In genomic region chr1:61079276-61079897, GRCh38 we compare ENCODE assay signal across 9 cellular contexts. TPM values are rescaled to one million over a fixed set of nuclear protein-coding genes. Genes with fewer than 3 reads are reported as not detected.
DNase-seq lines count a peak whose midpoint lies in the region; ATAC-seq and TF ChIP-seq lines count a peak whose summit lies in the region.
"Had no signal": no experiment of that assay in that cellular context is flagged by ENCODE, and none has a peak within 500 bp of the region (broad histone marks: within the 10 kb centered on the region; RNA-seq: fewer than 3 reads in every experiment).

No MANE protein-coding gene starts in this region.

- H3K27me3 ChIP-seq in neural progenitor cell: peaks cover 91% of the 10 kb centered on the region

- peaks cover 28% of the 10 kb centered on the region for H3K27me3 Mint-ChIP-seq in neural progenitor cell (ENCODE audit: insufficient read depth, low read depth)

- peak overlapping the region; percentile 90 for H3K4me3 Mint-ChIP-seq in neural progenitor cell

- H3K27ac ChIP-seq in cingulate gyrus (ENCODE audit: low read depth, low read length) (peak overlapping the region; percentile 60), neural progenitor cell (no peak overlapping the region)

- no peak for ATAC-seq in HG02623 (IDR thresholded peaks at IDR 0.05; ENCODE audit: unreplicated experiment)
- ATAC-seq in activated CD4-positive, CD25-positive, alpha-beta regulatory T cell treated with anti-CD3 and anti-CD28 coated beads, Interleukin-2, amount 50 U/mL, for 24 hours: no peak

- peaks cover 62% of the 10 kb centered on the region for H3F3A ChIP-seq in neural progenitor cell (ENCODE audit: low read depth)

- no peaks in the 10 kb centered on the region for H3K79me2 ChIP-seq in neural progenitor cell (ENCODE audit: low read depth)

- H3K36me3 Mint-ChIP-seq in neural progenitor cell: peaks cover 6% of the 10 kb centered on the region

- H3K4me1 ChIP-seq in neural progenitor cell: peaks cover 20% of the 10 kb centered on the region

- H3K27ac Mint-ChIP-seq in neural progenitor cell: peak overlapping the region; percentile 16

- no peaks in the 10 kb centered on the region for H3K9me3 ChIP-seq in neural progenitor cell (ENCODE audit: low read depth)

- H4K20me1 ChIP-seq in neural progenitor cell (ENCODE audit: low read depth): peaks cover 43% of the 10 kb centered on the region

- H3K36me3 ChIP-seq in neural progenitor cell: no peaks in the 10 kb centered on the region

- H3K9me3 Mint-ChIP-seq in neural progenitor cell: peaks cover 3% of the 10 kb centered on the region

- no peak overlapping the region for H3K4me3 ChIP-seq in neural progenitor cell

- H3K4me2 ChIP-seq in neural progenitor cell: no peak overlapping the region

- DNase-seq in DMS79 (lab: John Stamatoyannopoulos, UW) (peak; percentile 50), NCI-H2171 (lab: John Stamatoyannopoulos, UW) (peak; percentile 73), neural progenitor cell (ENCODE audit: low spot score) (no peak), GM10266 (ENCODE audit: extremely low spot score) (no peak), iPS-NIHi7 (ENCODE audit: extremely low spot score) (no peak)
- DNase-seq: SW 1271 had no signal

- H2AFZ ChIP-seq in neural progenitor cell (replicated peaks): no peak overlapping the region

- peaks cover 52% of the 10 kb centered on the region for H3K4me1 Mint-ChIP-seq in neural progenitor cell

- no peak overlapping the region for H3K9ac ChIP-seq in neural progenitor cell

- TF ChIP-seq CTCF in neural progenitor cell (IDR thresholded peaks at IDR 0.05) (no peak), GM10266 (IDR thresholded peaks at IDR 0.05; ENCODE audit: control insufficient read depth, insufficient read depth, low read depth, missing control alignments) (no peak)

RNA-seq across cellular contexts. Expression of gene NFIA, which starts 3.0 kb away (rescaled TPM):
- 1.7 and 5.3 TPM in 2 replicates for total RNA-seq in neural progenitor cell (ENCODE audit: low replicate concordance)

Comparison
In these comparisons a context has a peak if more than half of its experiments do, and no peak if none do; other contexts are left out.
1. DNase-seq: peak in DMS79 (single experiment) and NCI-H2171 (single experiment); none in neural progenitor cell (single experiment), GM10266 (single experiment) and iPS-NIHi7 (single experiment).